18 cellular contexts compared by ENCODE assay signal in the genomic region with DNA sequence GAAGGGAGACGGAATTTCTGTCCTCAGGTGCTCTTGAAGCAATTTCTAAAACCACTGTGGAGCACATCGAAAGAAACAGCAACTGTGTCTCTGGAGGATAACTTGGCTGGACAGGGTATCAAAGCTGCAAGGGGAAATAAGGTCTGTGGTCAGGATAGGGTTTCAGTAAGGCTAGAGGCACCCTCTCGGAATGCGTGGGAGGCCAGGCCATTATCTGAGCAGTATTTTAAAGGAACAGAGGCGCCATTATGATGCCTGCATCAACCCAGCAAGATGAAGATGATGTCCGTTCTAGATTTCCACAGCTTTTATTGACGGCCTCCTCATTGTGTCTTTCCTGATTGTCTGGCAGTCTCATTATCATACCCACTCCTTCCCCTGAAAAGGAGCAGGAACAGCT.
A peak's percentile ranks its signal among the peaks of the same experiment; 100 is the strongest.
DNase-seq lines count a peak whose midpoint lies in the region; ATAC-seq lines count a peak whose summit lies in the region.
"Had no signal": no experiment of that assay in that cellular context is flagged by ENCODE, and none has a peak within 500 bp of the region (broad histone marks: within the 10 kb centered on the region; RNA-seq: fewer than 3 reads in every experiment).

No MANE protein-coding gene starts in this region.

- no peaks in the 10 kb centered on the region for H3K9me3 Mint-ChIP-seq in stimulated activated naive CD8-positive, alpha-beta T cell treated with anti-CD3 and anti-CD28 coated beads, Interleukin-15, amount 100 ng/mL, for 72 hours
- H3K9me3 Mint-ChIP-seq: activated CD4-positive, alpha-beta memory T cell treated with anti-CD3 and anti-CD28 coated beads for 36 hours; CD8-positive, alpha-beta T cell; GM23338 had no signal

- no peaks in the 10 kb centered on the region for H3K4me1 Mint-ChIP-seq in stimulated activated naive CD8-positive, alpha-beta T cell treated with anti-CD3 and anti-CD28 coated beads, Interleukin-15, amount 100 ng/mL, for 72 hours

- H3K27ac Mint-ChIP-seq in stimulated activated naive CD8-positive, alpha-beta T cell treated with anti-CD3 and anti-CD28 coated beads, Interleukin-15, amount 100 ng/mL, for 72 hours: no peak overlapping the region
- H3K27ac Mint-ChIP-seq: activated CD4-positive, alpha-beta memory T cell treated with anti-CD3 and anti-CD28 coated beads for 36 hours; CD8-positive, alpha-beta T cell had no signal

- DNase-seq in amniotic epithelial cell (ENCODE audit: low read depth) (peak; percentile 79), stromal cell of bone marrow (ENCODE audit: low read depth) (peak; percentile 12), T-helper 1 cell (no peak), NCI-H446 (lab: John Stamatoyannopoulos, UW) (no peak)
- no peak for DNase-seq in activated CD4-positive, alpha-beta T cell treated with anti-CD3 and anti-CD28 coated beads for 4 hours
- no peak for DNase-seq in stimulated activated naive CD8-positive, alpha-beta T cell treated with anti-CD3 and anti-CD28 coated beads, Interleukin-15, amount 100 ng/mL, for 72 hours
- DNase-seq: activated CD4-positive, alpha-beta memory T cell treated with anti-CD3 and anti-CD28 coated beads for 36 hours; activated gamma-delta T cell treated with Interleukin-2 at 50 U/mL for 16 hours; CD8-positive, alpha-beta T cell; central memory CD4-positive, alpha-beta T cell; heart left ventricle; KG1; NCI-H2227 treated with DMSO at 0.1 percent for 48 hours; T-helper 2 cell; thyroid gland had no signal

- no peak overlapping the region for H3K4me3 Mint-ChIP-seq in stimulated activated naive CD8-positive, alpha-beta T cell treated with anti-CD3 and anti-CD28 coated beads, Interleukin-15, amount 100 ng/mL, for 72 hours
- H3K4me3 Mint-ChIP-seq: activated CD4-positive, alpha-beta memory T cell treated with anti-CD3 and anti-CD28 coated beads for 36 hours; CD8-positive, alpha-beta T cell; GM23338 had no signal

- H3K27me3 Mint-ChIP-seq in stimulated activated naive CD8-positive, alpha-beta T cell treated with anti-CD3 and anti-CD28 coated beads, Interleukin-15, amount 100 ng/mL, for 72 hours: no peaks in the 10 kb centered on the region

- ATAC-seq in GM21619 (IDR thresholded peaks at IDR 0.05; ENCODE audit: unreplicated experiment) (peak; percentile 55), HG03520 (IDR thresholded peaks at IDR 0.05; ENCODE audit: unreplicated experiment) (peak; percentile 78)
- ATAC-seq in stimulated activated naive CD8-positive, alpha-beta T cell treated with anti-CD3 and anti-CD28 coated beads, Interleukin-15, amount 100 ng/mL, for 72 hours: no peak
- ATAC-seq: CD8-positive, alpha-beta T cell; GM23338; heart left ventricle had no signal

Comparison
In these comparisons a context has a peak if more than half of its experiments do, and no peak if none do; other contexts are left out.
1. DNase-seq: peak in amniotic epithelial cell (single experiment) and stromal cell of bone marrow (single experiment); none in T-helper 1 cell (0 of 5), activated CD4-positive, alpha-beta T cell treated with anti-CD3 and anti-CD28 coated beads for 4 hours (0 of 2), stimulated activated naive CD8-positive, alpha-beta T cell treated with anti-CD3 and anti-CD28 coated beads, Interleukin-15, amount 100 ng/mL, for 72 hours (0 of 2) and NCI-H446 (0 of 2).